ENCODE assay signal across 26 cellular contexts in the genomic region with DNA sequence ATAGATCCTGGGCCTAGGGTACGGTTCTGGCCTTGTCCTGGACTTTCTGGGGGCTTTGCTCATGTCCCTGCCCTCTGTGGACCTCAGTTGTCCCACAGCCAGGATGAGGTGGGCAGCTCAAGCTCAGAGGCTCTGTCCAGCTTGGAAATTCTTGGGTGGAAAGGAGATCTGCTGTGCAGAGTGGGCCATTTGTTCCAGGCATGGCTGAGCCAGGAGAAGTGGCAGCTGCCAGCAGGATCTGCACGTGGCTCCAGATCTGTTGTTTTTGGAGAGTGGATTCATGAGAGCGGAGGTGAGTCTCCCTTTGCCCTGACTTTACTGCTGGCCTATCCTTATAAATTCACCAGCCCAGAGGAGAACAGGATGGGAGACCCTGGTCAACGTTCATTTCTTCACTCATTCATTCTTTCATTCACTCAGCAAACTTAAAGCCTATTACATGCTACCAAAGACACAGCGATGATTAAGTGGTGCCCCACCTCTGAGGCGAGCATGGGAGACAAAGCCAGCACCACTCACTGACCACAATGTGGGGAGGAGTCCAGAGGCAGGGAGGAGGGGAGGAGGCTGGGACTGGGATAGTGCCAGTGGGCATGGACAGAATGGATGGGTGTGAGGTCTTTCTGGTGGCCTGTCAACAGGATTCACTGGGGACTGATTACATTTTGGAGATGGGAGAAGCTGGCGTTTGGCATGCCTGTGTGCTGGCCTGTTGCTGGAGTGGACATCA.
A peak's percentile ranks its signal among the peaks of the same experiment; 100 is the strongest.
DNase-seq lines count a peak whose midpoint lies in the region; ATAC-seq and TF ChIP-seq lines count a peak whose summit lies in the region.
"Had no signal": no experiment of that assay in that cellular context is flagged by ENCODE, and none has a peak within 500 bp of the region (broad histone marks: within the 10 kb centered on the region; RNA-seq: fewer than 3 reads in every experiment).

No MANE protein-coding gene starts in this region.

- H3K9ac ChIP-seq in mammary epithelial cell (ENCODE audit: insufficient read depth, low read length) = no peak overlapping the region
- H3K9ac ChIP-seq in neuronal stem cell (ENCODE audit: low read depth, low read length, poor library complexity) = no peak overlapping the region
- H3K9ac ChIP-seq: neural progenitor cell had no signal

- H3K36me3 ChIP-seq in mammary epithelial cell (ENCODE audit: insufficient read depth, low read length) (no peaks in the 10 kb centered on the region), neuronal stem cell (replicated peaks in 1 of 2; ENCODE audit: control insufficient read depth in 2 of 2, insufficient read depth in 2 of 2, low read length in 2 of 2) (no peaks in the 10 kb centered on the region)
- H3K36me3 ChIP-seq: heart left ventricle, neural progenitor cell, prostate gland, suprapubic skin had no signal

- H3K27me3 ChIP-seq in right cardiac atrium (ENCODE audit: control insufficient read depth, insufficient read depth) (no peaks in the 10 kb centered on the region), mammary epithelial cell (ENCODE audit: insufficient read depth, low read length) (no peaks in the 10 kb centered on the region), neuronal stem cell (ENCODE audit: control insufficient read depth in 3 of 3, insufficient read depth in 3 of 3, low read depth in 1 of 3, low read length in 3 of 3) (no peaks in the 10 kb centered on the region)
- H3K27me3 ChIP-seq: heart left ventricle, neural progenitor cell, suprapubic skin had no signal

- in situ Hi-C loops in mammary epithelial cell (cut with MboI; ENCODE audit: low sequenced_read_pairs in 2 of 2) = no loop called here

- H3K23ac ChIP-seq in neuronal stem cell (ENCODE audit: low read depth, low read length, poor library complexity) = peak overlapping the region; percentile 8

- peak; percentile 81 to 85 for ATAC-seq in right cardiac atrium
- ATAC-seq: A549; CD8-positive, alpha-beta T cell; heart left ventricle; SK-N-SH treated with all-trans-retinoic acid at 6 μM for 48 hours; stimulated activated naive B cell treated with anti-CD40 and anti-IgM and Interleukin-4, amounts not matched to agents 10 μg/mL and 1 μg/mL and 100 μg/mL, for 72 hours; T-helper 17 cell had no signal

- H3K4me2 ChIP-seq in mammary epithelial cell (ENCODE audit: insufficient read depth, low read depth, low read length) = no peak overlapping the region
- H3K4me2 ChIP-seq in neuronal stem cell (ENCODE audit: insufficient read depth, low read length, poor library complexity, severe bottlenecking) = no peak overlapping the region
- H3K4me2 ChIP-seq: A549, neural progenitor cell had no signal

- no TSS peak for BruUV-seq in mammary epithelial cell (replicated peaks; lab: Mats Ljungman, UMichigan)

- H3K14ac ChIP-seq in neuronal stem cell (ENCODE audit: low read length) = peak overlapping the region; percentile 32

- H2BK15ac ChIP-seq in neuronal stem cell (ENCODE audit: low read length) = no peak overlapping the region

- H4K8ac ChIP-seq in neuronal stem cell (ENCODE audit: low read depth, low read length) = no peak overlapping the region

- dilution Hi-C loops in mammary epithelial cell (cut with HindIII; ENCODE audit: low sequenced_read_pairs) = no loop called here

- H3K18ac ChIP-seq in neuronal stem cell (ENCODE audit: low read length) = peak overlapping the region; percentile 11

- no peak for TF ChIP-seq CTCF in mammary epithelial cell (conservative IDR thresholded peaks at IDR 0.05 in 1 of 2, IDR thresholded peaks at IDR 0.05 in 1 of 2; ENCODE audit: extremely low read depth in 1 of 2, insufficient read depth in 1 of 2, low read depth in 1 of 2, low read length in 2 of 2)

- no peak overlapping the region for H4K91ac ChIP-seq in neuronal stem cell (ENCODE audit: low read depth, low read length, poor library complexity)

- no peak overlapping the region for H2BK5ac ChIP-seq in neuronal stem cell (ENCODE audit: low read length)

- H3K4me1 ChIP-seq in right cardiac atrium (ENCODE audit: control insufficient read depth, insufficient read depth, low read length) (peaks cover 9% of the 10 kb centered on the region), mammary epithelial cell (ENCODE audit: insufficient read depth, low read length) (peaks cover 16% of the 10 kb centered on the region), neuronal stem cell (ENCODE audit: control insufficient read depth in 2 of 2, insufficient read depth in 1 of 2, low read depth in 1 of 2, low read length in 2 of 2) (no peaks in the 10 kb centered on the region)
- H3K4me1 ChIP-seq: A549, neural progenitor cell, prostate gland had no signal

- peak in 2 of 3 donors; percentile 32 to 72 for DNase-seq in right cardiac atrium
- no peak for DNase-seq in cardiac septum (ENCODE audit: low spot score)
- DNase-seq in mammary epithelial cell = peak; percentile 63
- DNase-seq in neuronal stem cell (ENCODE audit: low spot score) = no peak
- DNase-seq in activated CD4-positive, CD25-positive, alpha-beta regulatory T cell treated with anti-CD3 and anti-CD28 coated beads, Interleukin-2, amount 50 U/mL, for 72 hours = no peak
- no peak for DNase-seq in NCI-H1694 (lab: John Stamatoyannopoulos, UW)
- no peak for DNase-seq in activated effector memory CD4-positive, alpha-beta T cell treated with Interleukin-2 at 50 U/mL for 16 hours
- no peak for DNase-seq in NCI-H82 treated with DMSO at 0.1 percent for 48 hours (lab: John Stamatoyannopoulos, UW; ENCODE audit: unreplicated experiment)
- DNase-seq: activated CD8-positive, alpha-beta memory T cell treated with anti-CD3 and anti-CD28 coated beads for 24 hours; activated T-cell treated with anti-CD3 and anti-CD28 coated beads, Interleukin-2, amount 50 U/mL, for 1 hour; CD8-positive, alpha-beta T cell; DMS153; heart left ventricle; kidney glomerular epithelial cell; NCI-H1105; NCI-H1930; NCI-H2227 treated with DMSO at 0.1 percent for 48 hours; NCI-H69; stimulated activated CD4-positive, alpha-beta T cell treated with anti-CD3 and anti-CD28 coated beads, Interleukin-15, amount 100 ng/mL, for 24 hours; stimulated activated naive B cell treated with anti-CD40 and anti-IgM and Interleukin-4, amounts not matched to agents 10 μg/mL and 1 μg/mL and 100 μg/mL, for 72 hours; T-helper 17 cell had no signal

- H2BK120ac ChIP-seq in neuronal stem cell (ENCODE audit: low read depth, low read length) = no peak overlapping the region

- no peak overlapping the region for H2BK12ac ChIP-seq in neuronal stem cell (ENCODE audit: low read length)

- no peaks in the 10 kb centered on the region for H4K20me1 ChIP-seq in mammary epithelial cell (ENCODE audit: insufficient read depth, low read length)

- no peaks in the 10 kb centered on the region for H3K79me2 ChIP-seq in mammary epithelial cell (ENCODE audit: insufficient read depth, low read length)

- intact Hi-C loops in right cardiac atrium (cut with DNase I) = no loop called here
- intact Hi-C loops in cardiac septum (cut with DNase I) = no loop called here
- intact Hi-C loops in mammary epithelial cell (cut with micrococcal nuclease) = no loop called here

- CTCF ChIA-PET in mammary epithelial cell (lab: Charles Lee; ENCODE audit: low non-redundant PET) = no interaction called here

- no peaks in the 10 kb centered on the region for H3K79me1 ChIP-seq in neuronal stem cell (ENCODE audit: low read depth, low read length)

- H3K27ac ChIP-seq in right cardiac atrium (ENCODE audit: low read length) (no peak overlapping the region), mammary epithelial cell (ENCODE audit: insufficient read depth, low read depth, low read length) (no peak overlapping the region), neuronal stem cell (replicated peaks; ENCODE audit: low read length) (no peak overlapping the region)
- H3K27ac ChIP-seq: A549, heart left ventricle, neural progenitor cell, prostate gland, suprapubic skin had no signal

- H3K4ac ChIP-seq in neuronal stem cell (ENCODE audit: low read length) = no peak overlapping the region

- H3K9me3 ChIP-seq in right cardiac atrium (ENCODE audit: control insufficient read depth, low read length) = no peaks in the 10 kb centered on the region
- no peaks in the 10 kb centered on the region for H3K9me3 ChIP-seq in mammary epithelial cell (replicated peaks; ENCODE audit: insufficient read depth, low read length)
- no peaks in the 10 kb centered on the region for H3K9me3 ChIP-seq in neuronal stem cell (replicated peaks in 1 of 2; ENCODE audit: control insufficient read depth in 2 of 2, insufficient read depth in 1 of 2, low read depth in 1 of 2, low read length in 2 of 2)
- H3K9me3 ChIP-seq: A549, heart left ventricle, prostate gland, suprapubic skin had no signal

- H3K4me3 ChIP-seq in right cardiac atrium (ENCODE audit: low read length) (no peak overlapping the region), mammary epithelial cell (replicated peaks in 1 of 3; ENCODE audit: insufficient read depth in 1 of 3, low read depth in 2 of 3, low read length in 3 of 3) (no peak overlapping the region), neuronal stem cell (ENCODE audit: low read length in 2 of 2) (no peak overlapping the region)
- H3K4me3 ChIP-seq: A549, heart left ventricle, neural progenitor cell, prostate gland, suprapubic skin had no signal

- H2AK5ac ChIP-seq in neuronal stem cell (ENCODE audit: low read depth, low read length) = peak overlapping the region; percentile 17

- H2AFZ ChIP-seq in mammary epithelial cell (ENCODE audit: low read depth, low read length) (no peak overlapping the region), neuronal stem cell (ENCODE audit: low read length) (no peak overlapping the region)
- H2AFZ ChIP-seq: neural progenitor cell had no signal

- 54% methylated on average over 7 of the region's 7 CpGs for WGBS in right cardiac atrium
- 82% methylated on average over 7 of the region's 7 CpGs for WGBS in mammary epithelial cell (ENCODE audit: low coverage, missing lambda C conversion rate)
- WGBS in neuronal stem cell (ENCODE audit: extremely low coverage in 2 of 2, insufficient read length in 2 of 2, insufficient replicate concordance in 1 of 2), 2 donors = no CpG with 5 or more reads among the region's 7 CpGs

Comparison
In these comparisons a context has a peak if more than half of its experiments do, and no peak if none do; other contexts are left out.
1. DNase-seq: peak in right cardiac atrium (2 of 3) and mammary epithelial cell (single experiment); none in cardiac septum (single experiment), neuronal stem cell (single experiment), activated CD4-positive, CD25-positive, alpha-beta regulatory T cell treated with anti-CD3 and anti-CD28 coated beads, Interleukin-2, amount 50 U/mL, for 72 hours (single experiment), NCI-H1694 (single experiment), activated effector memory CD4-positive, alpha-beta T cell treated with Interleukin-2 at 50 U/mL for 16 hours (single experiment) and NCI-H82 treated with DMSO at 0.1 percent for 48 hours (single experiment).